Comparison of ENCODE assay signal across 16 cellular contexts in genomic region chr7:150439926-150440325, GRCh38. TPM values are rescaled to one million over a fixed set of nuclear protein-coding genes. Genes with fewer than 3 reads are reported as not detected.
DNase-seq lines count a peak whose midpoint lies in the region; ATAC-seq lines count a peak whose summit lies in the region.
"Had no signal": no experiment of that assay in that cellular context is flagged by ENCODE, and none has a peak within 500 bp of the region (broad histone marks: within the 10 kb centered on the region; RNA-seq: fewer than 3 reads in every experiment).

No MANE protein-coding gene starts in this region.

- H3K36me3 ChIP-seq in BLaER1 treated with 17β-estradiol and CSF1 and Interleukin-3, amounts not matched to agents 10 nM and 100 nM, result no peaks in the 10 kb centered on the region
- H3K36me3 ChIP-seq: thoracic aorta had no signal

- H3K27ac Mint-ChIP-seq in central memory CD8-positive, alpha-beta T cell (ENCODE audit: low read depth), result peak overlapping the region; percentile 3
- H3K27ac Mint-ChIP-seq: nephron had no signal

- peaks cover 0 to 11% (median 0%) of the 10 kb centered on the region in 11 experiments; a peak in 3 of 22 replicates for H3K27me3 ChIP-seq in BLaER1 treated with 17β-estradiol and CSF1 and Interleukin-3, amounts not matched to agents 10 nM and 100 nM

- no peak overlapping the region for H3K9ac ChIP-seq in BLaER1 treated with 17β-estradiol and CSF1 and Interleukin-3, amounts not matched to agents 10 nM and 100 nM

- peaks cover 0 to 5% (median 0%) of the 10 kb centered on the region in 11 experiments; a peak in 2 of 22 replicates for H4K20me1 ChIP-seq in BLaER1 treated with 17β-estradiol and CSF1 and Interleukin-3, amounts not matched to agents 10 nM and 100 nM

- H3K4me1 Mint-ChIP-seq in central memory CD8-positive, alpha-beta T cell, result peaks cover 6% of the 10 kb centered on the region

- ATAC-seq in central memory CD8-positive, alpha-beta T cell (replicated peaks; ENCODE audit: extremely low read depth, poor library complexity, severe bottlenecking), result no peak

- no peak overlapping the region for H3K4me3 Mint-ChIP-seq in central memory CD8-positive, alpha-beta T cell
- H3K4me3 Mint-ChIP-seq: nephron had no signal

- H3K36me3 Mint-ChIP-seq in central memory CD8-positive, alpha-beta T cell (ENCODE audit: insufficient read depth), result no peaks in the 10 kb centered on the region

- H3K4me2 ChIP-seq in BLaER1 treated with 17β-estradiol and CSF1 and Interleukin-3, amounts not matched to agents 10 nM and 100 nM, result peak overlapping the region in 8 of 11 experiments; percentile 20 to 59 (median 28); a peak in 10 of 22 replicates

- peaks cover 33 to 65% (median 43%) of the 10 kb centered on the region in 10 experiments for H3K4me1 ChIP-seq in BLaER1 treated with 17β-estradiol and CSF1 and Interleukin-3, amounts not matched to agents 10 nM and 100 nM

- H3K27me3 Mint-ChIP-seq in central memory CD8-positive, alpha-beta T cell, result no peaks in the 10 kb centered on the region

- no peak overlapping the region for H3K4me3 ChIP-seq in BLaER1 treated with 17β-estradiol and CSF1 and Interleukin-3, amounts not matched to agents 10 nM and 100 nM
- H3K4me3 ChIP-seq: thoracic aorta had no signal

- DNase-seq in A172 (ENCODE audit: low spot score) (peak; percentile 6), RPMI7951 (ENCODE audit: low read depth) (peak; percentile 60), NCI-H187 (lab: John Stamatoyannopoulos, UW) (no peak), NCI-H1092 treated with DMSO at 0.1 percent for 48 hours (lab: John Stamatoyannopoulos, UW) (no peak), NAMALWA (ENCODE audit: low spot score) (no peak)
- DNase-seq in central memory CD8-positive, alpha-beta T cell (ENCODE audit: low spot score in 2 of 2), result no peak
- DNase-seq in activated effector memory CD4-positive, alpha-beta T cell treated with Interleukin-2 at 50 U/mL for 16 hours, result no peak
- DNase-seq: DMS53, mammary epithelial cell, NCI-H187 treated with DMSO at 0.1 percent for 48 hours had no signal

- H3K9me3 Mint-ChIP-seq in central memory CD8-positive, alpha-beta T cell, result peaks cover 8% of the 10 kb centered on the region

- H3K27ac ChIP-seq in BLaER1 treated with 17β-estradiol and CSF1 and Interleukin-3, amounts not matched to agents 10 nM and 100 nM, result peak overlapping the region in 2 of 11 experiments; percentile 25 to 51; a peak in 3 of 22 replicates
- H3K27ac ChIP-seq: C4-2B, thoracic aorta had no signal

- H3K9me3 ChIP-seq in BLaER1 treated with 17β-estradiol and CSF1 and Interleukin-3, amounts not matched to agents 10 nM and 100 nM (replicated peaks in 1 of 11), result peaks cover 19 to 29% (median 22%) of the 10 kb centered on the region in 11 experiments

RNA-seq across cellular contexts. Expression of gene GIMAP8, which starts 10.5 kb away (rescaled TPM):
- not detected in 2 replicates for total RNA-seq in A172 (2014; rRNA removed; shearing (Covaris generic))
- 0.12 TPM in 1 of 2 replicates, not detected in the other for total RNA-seq in RPMI7951 (2014; rRNA removed; shearing (Covaris generic))
- total RNA-seq: chondrocyte, NCI-H460 had no signal

Comparison
In these comparisons a context has a peak if more than half of its experiments do, and no peak if none do; other contexts are left out.
1. DNase-seq: peak in A172 (single experiment) and RPMI7951 (single experiment); none in central memory CD8-positive, alpha-beta T cell (0 of 2), activated effector memory CD4-positive, alpha-beta T cell treated with Interleukin-2 at 50 U/mL for 16 hours (single experiment), NCI-H187 (0 of 2), NCI-H1092 treated with DMSO at 0.1 percent for 48 hours (single experiment) and NAMALWA (single experiment).